In genomic region chr12:92861381-92861780, GRCh38 we compare ENCODE assay signal across 21 cellular contexts.
DNase-seq lines count a peak whose midpoint lies in the region; ATAC-seq, FAIRE-seq and TF ChIP-seq lines count a peak whose summit lies in the region.
"Had no signal": no experiment of that assay in that cellular context is flagged by ENCODE, and none has a peak within 500 bp of the region (broad histone marks: within the 10 kb centered on the region; RNA-seq: fewer than 3 reads in every experiment).

No MANE protein-coding gene starts in this region.

- no peak overlapping the region for H3K56ac ChIP-seq in mesendoderm (ENCODE audit: low read length)

- no peak overlapping the region for H4K5ac ChIP-seq in mesendoderm (ENCODE audit: low read length)

- H2BK5ac ChIP-seq in mesendoderm (ENCODE audit: low read length), result no peak overlapping the region

- no peak overlapping the region for H3K4me2 ChIP-seq in mesendoderm (ENCODE audit: low read length)

- H3K4me1 Mint-ChIP-seq in glutamatergic neuron (ENCODE audit: low read depth, unreplicated experiment), result no peaks in the 10 kb centered on the region

- no peak overlapping the region for H3K4me3 Mint-ChIP-seq in glutamatergic neuron (ENCODE audit: unreplicated experiment)
- H3K4me3 Mint-ChIP-seq: CD4-positive, alpha-beta memory T cell had no signal

- no peak overlapping the region for H3K27ac Mint-ChIP-seq in glutamatergic neuron (ENCODE audit: unreplicated experiment)

- no peak overlapping the region for H2BK15ac ChIP-seq in mesendoderm (replicated peaks; ENCODE audit: low read depth)

- WGBS in mesendoderm (ENCODE audit: extremely low coverage, insufficient coverage, low lambda C conversion rate), result no CpG with 5 or more reads among the region's 4 CpGs
- WGBS in pancreas, 2 donors, result 85% methylated on average over 4 of the region's 4 CpGs

- H3K36me3 ChIP-seq in mesendoderm (ENCODE audit: control insufficient read depth, insufficient read depth, low read length) (no peaks in the 10 kb centered on the region), pancreas (no peaks in the 10 kb centered on the region)

- intact Hi-C loops in pancreas (cut with DNase I), result no loop called here

- H3K27ac ChIP-seq in mesendoderm (ENCODE audit: low read depth, low read length), result no peak overlapping the region
- H3K27ac ChIP-seq in pancreas, result no peak overlapping the region
- H3K27ac ChIP-seq: GM23248 had no signal

- H3K23ac ChIP-seq in mesendoderm (ENCODE audit: low read length), result no peak overlapping the region

- H3K4me1 ChIP-seq in mesendoderm (ENCODE audit: control insufficient read depth, low read depth, low read length), result peaks cover 2% of the 10 kb centered on the region
- H3K4me1 ChIP-seq in pancreas, result no peaks in the 10 kb centered on the region

- DNase-seq in NCI-H226 (peak; percentile 78), fibroblast of pulmonary artery (ENCODE audit: low read depth) (peak; percentile 13), mesendoderm (peak; percentile 13), pancreas (no peak), glutamatergic neuron (no peak)
- DNase-seq in stimulated activated CD8-positive, alpha-beta memory T cell treated with anti-CD3 and anti-CD28 coated beads, Interleukin-4, amount 100 ng/mL, for 48 hours, result no peak
- DNase-seq: 8988T; C1 segment of cervical spinal cord; Calu3; CD4-positive, alpha-beta memory T cell; COR-L47; DND-41; GM23248; H7; HCEC 1CT had no signal

- H3K4ac ChIP-seq in mesendoderm (ENCODE audit: low read depth, low read length), result no peak overlapping the region

- peaks cover 2% of the 10 kb centered on the region for H3K27me3 Mint-ChIP-seq in glutamatergic neuron (ENCODE audit: unreplicated experiment)
- H3K27me3 Mint-ChIP-seq: CD4-positive, alpha-beta memory T cell had no signal

- no peak overlapping the region for H2AK5ac ChIP-seq in mesendoderm (ENCODE audit: low read length)

- TF ChIP-seq CTCF in fibroblast of pulmonary artery (IDR thresholded peaks at IDR 0.05; ENCODE audit: low read length, missing control alignments), result no peak
- TF ChIP-seq CTCF in pancreas (IDR thresholded peaks at IDR 0.05), result no peak
- no peak for TF ChIP-seq CTCF in glutamatergic neuron (IDR thresholded peaks at IDR 0.05; ENCODE audit: partially characterized antibody, unreplicated experiment)

- no peak overlapping the region for H2BK120ac ChIP-seq in mesendoderm (ENCODE audit: low read depth, low read length)

- H3K79me1 ChIP-seq in mesendoderm (ENCODE audit: low read length), result no peaks in the 10 kb centered on the region

- H3K27me3 ChIP-seq in mesendoderm (ENCODE audit: insufficient read depth, low read length, poor library complexity), result no peaks in the 10 kb centered on the region
- no peaks in the 10 kb centered on the region for H3K27me3 ChIP-seq in pancreas

- H3K18ac ChIP-seq in mesendoderm (ENCODE audit: low read length), result no peak overlapping the region

- no peak overlapping the region for H4K8ac ChIP-seq in mesendoderm (ENCODE audit: low read depth, low read length)

- H3K36me3 Mint-ChIP-seq in glutamatergic neuron (ENCODE audit: unreplicated experiment), result peaks cover 4% of the 10 kb centered on the region

- no peak for ATAC-seq in HG02763 (IDR thresholded peaks at IDR 0.05; ENCODE audit: unreplicated experiment)
- no peak for ATAC-seq in pancreas

- FAIRE-seq in A204.1 (lab: Jason Lieb, UNC) (peak; percentile 14), pancreas (lab: Jason Lieb, UNC) (no peak)
- FAIRE-seq: G401.6, GM12892, GM19239, H1 had no signal

- no peaks in the 10 kb centered on the region for H3K9me3 Mint-ChIP-seq in glutamatergic neuron (ENCODE audit: unreplicated experiment)
- H3K9me3 Mint-ChIP-seq: CD4-positive, alpha-beta memory T cell had no signal

- H3K79me2 ChIP-seq in mesendoderm (ENCODE audit: control insufficient read depth, insufficient read depth, low read length), result no peaks in the 10 kb centered on the region

- H3K9ac ChIP-seq in mesendoderm (ENCODE audit: low read length), result no peak overlapping the region
- H3K9ac ChIP-seq: GM23248 had no signal

- no peaks in the 10 kb centered on the region for H3K9me3 ChIP-seq in pancreas

- H3K4me3 ChIP-seq in fibroblast of pulmonary artery (replicated peaks; ENCODE audit: low read depth, low read length), result no peak overlapping the region
- H3K4me3 ChIP-seq in mesendoderm (ENCODE audit: low read length), result no peak overlapping the region
- H3K4me3 ChIP-seq in pancreas, result no peak overlapping the region
- H3K4me3 ChIP-seq: GM23248 had no signal

Comparison
In these comparisons a context has a peak if more than half of its experiments do, and no peak if none do; other contexts are left out.
1. DNase-seq: peak in NCI-H226 (single experiment), fibroblast of pulmonary artery (single experiment) and mesendoderm (single experiment); none in stimulated activated CD8-positive, alpha-beta memory T cell treated with anti-CD3 and anti-CD28 coated beads, Interleukin-4, amount 100 ng/mL, for 48 hours (single experiment), pancreas (0 of 6) and glutamatergic neuron (single experiment).